Comparison of ENCODE assay signal across 18 cellular contexts in genomic region chr15:64282701-64283100, GRCh38.
"Had no signal": no experiment of that assay in that cellular context is flagged by ENCODE, and none has a peak within 500 bp of the region (broad histone marks: within the 10 kb centered on the region; RNA-seq: fewer than 3 reads in every experiment).

No MANE protein-coding gene starts in this region.

- H3K9me3 ChIP-seq: ovary, thoracic aorta, upper lobe of right lung had no signal

- H3K27me3 ChIP-seq: neural progenitor cell, ovary, upper lobe of right lung had no signal

- H3K36me3 ChIP-seq: neural progenitor cell, ovary, thoracic aorta, upper lobe of right lung had no signal

- H3K4me3 ChIP-seq: neural progenitor cell, ovary, thoracic aorta, upper lobe of right lung had no signal

- H3K4me2 ChIP-seq: neural progenitor cell had no signal

- H3K4me1 ChIP-seq: upper lobe of right lung had no signal

- H3K27ac ChIP-seq: epithelial cell of prostate, neural progenitor cell, ovary, thoracic aorta, upper lobe of right lung had no signal

- H2AFZ ChIP-seq: neural progenitor cell had no signal

- H3K9ac ChIP-seq: neural progenitor cell had no signal

- DNase-seq: activated B cell treated with CpG ODN at 0.5 μM for 24 hours; activated CD4-positive, alpha-beta T cell treated with anti-CD3 and anti-CD28 coated beads for 48 hours; activated CD8-positive, alpha-beta memory T cell treated with anti-CD3 and anti-CD28 coated beads, Interleukin-2, amount 50 U/mL, for 4 hours; activated CD8-positive, alpha-beta T cell treated with anti-CD3 and anti-CD28 coated beads, Interleukin-2, amount 10 ng/mL, durations not matched to agents 7 days and 5 days; activated gamma-delta T cell treated with Interleukin-2 at 50 U/mL for 16 hours; activated T-cell treated with anti-CD3 and anti-CD28 coated beads, Interleukin-2, amount 50 U/mL, for 72 hours; amygdala; cerebellar nuclear complex; islet precursor cell; midbrain; ovary; stimulated activated CD4-positive, alpha-beta T cell treated with anti-CD3 and anti-CD28 coated beads, Interleukin-1b, Interleukin-23, amount 100 ng/mL, for 48 hours; upper lobe of right lung had no signal

- ATAC-seq: activated CD8-positive, alpha-beta T cell treated with anti-CD3 and anti-CD28 coated beads, Interleukin-2, amount 10 ng/mL, durations not matched to agents 7 days and 5 days; left lobe of liver; sciatic nerve; upper lobe of right lung had no signal
